In the genomic region with DNA sequence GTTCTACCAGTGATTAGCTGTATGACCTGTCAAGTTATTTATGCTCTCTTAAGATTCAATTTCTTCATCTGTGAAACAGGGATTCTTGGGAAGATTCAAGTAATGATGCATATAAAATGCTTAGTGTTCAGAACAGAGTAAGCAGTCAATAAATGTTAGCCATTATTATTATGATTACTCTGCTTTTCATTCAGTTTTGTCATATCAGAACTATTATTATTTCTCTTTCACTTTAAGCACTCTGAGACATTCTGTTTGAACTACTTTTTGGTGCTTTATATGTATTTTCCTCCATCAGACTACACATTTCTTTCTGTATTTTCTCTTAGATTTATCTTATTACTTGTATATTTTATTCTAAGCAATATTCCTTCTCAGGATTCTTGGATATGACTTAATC, we compare ENCODE assay signal across 16 cellular contexts.
DNase-seq lines count a peak whose midpoint lies in the region; ATAC-seq and TF ChIP-seq lines count a peak whose summit lies in the region.
"Had no signal": no experiment of that assay in that cellular context is flagged by ENCODE, and none has a peak within 500 bp of the region (broad histone marks: within the 10 kb centered on the region; RNA-seq: fewer than 3 reads in every experiment).

No MANE protein-coding gene starts in this region.

- H3K36me3 Mint-ChIP-seq in activated T-cell treated with anti-CD3 and anti-CD28 coated beads, Interleukin-2, amount 50 U/mL, for 72 hours (ENCODE audit: insufficient read depth in 2 of 2): no peaks in the 10 kb centered on the region

- H3K23ac ChIP-seq in mesendoderm (ENCODE audit: low read length): no peak overlapping the region

- no peak overlapping the region for H3K18ac ChIP-seq in mesendoderm (ENCODE audit: low read length)

- H3K9me3 Mint-ChIP-seq in activated T-cell treated with anti-CD3 and anti-CD28 coated beads, Interleukin-2, amount 50 U/mL, for 72 hours: peaks cover under 1 to 1% of the 10 kb centered on the region in 2 donors
- H3K9me3 Mint-ChIP-seq: central memory CD8-positive, alpha-beta T cell had no signal

- H4K5ac ChIP-seq in mesendoderm (ENCODE audit: low read length): no peak overlapping the region

- H3K4me2 ChIP-seq in mesendoderm (ENCODE audit: low read length): no peak overlapping the region

- H3K9me3 ChIP-seq in heart left ventricle: peaks cover 0 to 2% (median 0%) of the 10 kb centered on the region in 12 donors
- H3K9me3 ChIP-seq: uterus had no signal

- H2BK15ac ChIP-seq in mesendoderm (replicated peaks; ENCODE audit: low read depth): no peak overlapping the region

- peaks cover 26% of the 10 kb centered on the region for H3K4me1 Mint-ChIP-seq in activated T-cell treated with anti-CD3 and anti-CD28 coated beads, Interleukin-2, amount 50 U/mL, for 72 hours (ENCODE audit: low read depth)
- H3K4me1 Mint-ChIP-seq: central memory CD8-positive, alpha-beta T cell had no signal

- peak; percentile 1 to 22 for ATAC-seq in activated T-cell treated with anti-CD3 and anti-CD28 coated beads, Interleukin-2, amount 50 U/mL, for 72 hours (replicated peaks in 1 of 2)
- ATAC-seq in GM21737 (IDR thresholded peaks at IDR 0.05; ENCODE audit: unreplicated experiment) (peak; percentile 19), HG03432 (IDR thresholded peaks at IDR 0.05; ENCODE audit: unreplicated experiment) (peak; percentile 24), heart left ventricle (no peak)

- no peak overlapping the region for H3K4me3 ChIP-seq in heart left ventricle
- H3K4me3 ChIP-seq in mesendoderm (ENCODE audit: low read length): no peak overlapping the region
- H3K4me3 ChIP-seq: uterus had no signal

- H3K56ac ChIP-seq in mesendoderm (ENCODE audit: low read length): no peak overlapping the region

- H3K79me1 ChIP-seq in mesendoderm (ENCODE audit: low read length): no peaks in the 10 kb centered on the region

- peaks cover 37% of the 10 kb centered on the region for H3K27me3 Mint-ChIP-seq in activated T-cell treated with anti-CD3 and anti-CD28 coated beads, Interleukin-2, amount 50 U/mL, for 72 hours (ENCODE audit: low read depth)

- no peaks in the 10 kb centered on the region for H3K4me1 ChIP-seq in heart left ventricle
- H3K4me1 ChIP-seq in mesendoderm (ENCODE audit: control insufficient read depth, low read depth, low read length): no peaks in the 10 kb centered on the region
- H3K4me1 ChIP-seq: uterus had no signal

- H2AK5ac ChIP-seq in mesendoderm (ENCODE audit: low read length): no peak overlapping the region

- H3K4ac ChIP-seq in mesendoderm (ENCODE audit: low read depth, low read length): no peak overlapping the region

- TF ChIP-seq POLR2A in heart left ventricle (IDR thresholded peaks at IDR 0.05): no peak

- H3K36me3 ChIP-seq in heart left ventricle (no peaks in the 10 kb centered on the region), mesendoderm (ENCODE audit: control insufficient read depth, insufficient read depth, low read length) (no peaks in the 10 kb centered on the region)
- H3K36me3 ChIP-seq: uterus had no signal

- no peak for TF ChIP-seq CTCF in heart left ventricle (IDR thresholded peaks at IDR 0.05)

- H3K27ac Mint-ChIP-seq in activated T-cell treated with anti-CD3 and anti-CD28 coated beads, Interleukin-2, amount 50 U/mL, for 72 hours: peak overlapping the region; percentile 36

- intact Hi-C loops in cardiac septum (cut with DNase I): loop anchor here (10.0 kb wide), 1 partner anchor 834 kb away; no protein-coding TSS in a partner anchor
- intact Hi-C loops in heart left ventricle (cut with DNase I): loop anchor here in 5 of 10 donors (10.0 kb wide), 5 partner anchors 414 to 1824 kb away; no protein-coding TSS in a partner anchor

- H3K27ac ChIP-seq in heart left ventricle (no peak overlapping the region), mesendoderm (ENCODE audit: low read depth, low read length) (no peak overlapping the region)
- H3K27ac ChIP-seq: uterus had no signal

- H3K27me3 ChIP-seq in heart left ventricle (peaks cover 0 to 4% (median 0%) of the 10 kb centered on the region in 9 donors), mesendoderm (ENCODE audit: insufficient read depth, low read length, poor library complexity) (no peaks in the 10 kb centered on the region)
- H3K27me3 ChIP-seq: uterus had no signal

- H3K79me2 ChIP-seq in mesendoderm (ENCODE audit: control insufficient read depth, insufficient read depth, low read length): no peaks in the 10 kb centered on the region

- no peak overlapping the region for H2BK120ac ChIP-seq in mesendoderm (ENCODE audit: low read depth, low read length)

- DNase-seq in activated T-cell treated with anti-CD3 and anti-CD28 coated beads, Interleukin-2, amount 50 U/mL, for 72 hours: no peak
- DNase-seq in activated T-cell treated with anti-CD3 and anti-CD28 coated beads for 4 hours (no peak), NCI-H1092 (lab: John Stamatoyannopoulos, UW) (no peak), cardiac septum (ENCODE audit: low spot score) (no peak), heart left ventricle (no peak), mesendoderm (no peak)
- DNase-seq: ACHN; activated CD4-positive, CD25-positive, alpha-beta regulatory T cell treated with anti-CD3 and anti-CD28 coated beads, Interleukin-2, amount 50 U/mL, for 72 hours; erythroblast; IMR-90; NCI-H2029 treated with DMSO at 0.1 percent for 48 hours; NK-92 treated with Interleukin-12 subunit alpha and Interleukin-12 subunit beta, amount 100 ng/mL, for 24 hours; uterus had no signal

- H3K4me3 Mint-ChIP-seq in activated T-cell treated with anti-CD3 and anti-CD28 coated beads, Interleukin-2, amount 50 U/mL, for 72 hours: peak overlapping the region; percentile 7 to 32
- H3K4me3 Mint-ChIP-seq: central memory CD8-positive, alpha-beta T cell had no signal

- no peak overlapping the region for H4K8ac ChIP-seq in mesendoderm (ENCODE audit: low read depth, low read length)

- H2BK5ac ChIP-seq in mesendoderm (ENCODE audit: low read length): no peak overlapping the region

- no peak overlapping the region for H3K9ac ChIP-seq in mesendoderm (ENCODE audit: low read length)

Comparison
In these comparisons a context has a peak if more than half of its experiments do, and no peak if none do; other contexts are left out.
1. ATAC-seq: peak in activated T-cell treated with anti-CD3 and anti-CD28 coated beads, Interleukin-2, amount 50 U/mL, for 72 hours (2 of 2), GM21737 (single experiment) and HG03432 (single experiment); none in heart left ventricle (0 of 4).